10 cellular contexts compared by ENCODE assay signal in the genomic region with DNA sequence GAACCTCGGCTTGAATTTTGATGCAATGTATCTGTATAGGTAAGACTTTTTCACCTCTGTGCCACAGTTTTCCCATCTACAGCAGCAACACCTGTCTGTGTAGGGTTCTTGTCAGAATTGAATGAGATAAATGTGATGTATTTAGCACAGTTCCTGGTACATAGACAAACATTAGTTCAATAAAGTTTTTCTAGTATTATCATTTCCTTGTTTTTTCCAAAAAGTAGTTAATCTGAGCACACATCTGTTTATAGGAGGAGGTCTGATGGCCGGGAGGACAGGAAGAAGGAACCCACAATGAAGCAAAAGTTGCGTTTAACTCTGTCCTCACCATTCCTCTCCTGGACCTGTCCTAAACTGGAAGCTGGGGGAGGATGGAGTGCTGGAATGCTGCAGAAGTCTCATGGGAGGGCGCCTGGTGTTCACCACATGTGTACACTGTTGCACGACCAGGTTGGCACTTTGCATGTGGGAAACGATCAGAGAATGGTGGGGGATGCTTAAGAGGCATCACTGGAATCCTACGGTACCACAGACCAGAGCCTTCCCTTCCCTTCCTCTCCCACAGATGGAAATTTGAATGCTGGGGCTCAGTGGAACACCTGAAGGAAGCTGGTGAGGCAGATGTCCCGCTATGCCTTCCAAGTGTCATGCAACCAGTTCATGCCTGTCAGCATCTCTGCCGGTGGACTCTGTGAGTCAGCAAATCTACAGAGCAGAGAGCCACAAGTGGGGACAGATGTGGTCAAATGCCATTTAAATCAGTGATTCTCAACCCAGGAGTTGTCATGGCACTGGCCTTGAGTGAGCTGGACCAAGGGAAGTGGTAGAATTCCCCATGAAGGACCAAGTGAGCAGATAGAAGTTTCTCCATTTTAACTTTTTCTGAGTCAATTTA.
DNase-seq lines count a peak whose midpoint lies in the region; ATAC-seq and TF ChIP-seq lines count a peak whose summit lies in the region.
"Had no signal": no experiment of that assay in that cellular context is flagged by ENCODE, and none has a peak within 500 bp of the region (broad histone marks: within the 10 kb centered on the region; RNA-seq: fewer than 3 reads in every experiment).

No MANE protein-coding gene starts in this region.

- in situ Hi-C loops in transverse colon (cut with MboI; ENCODE audit: low pct_ligation_motif_present in 1 of 4, low pct_unique_long_range_greater_than_20kb in 1 of 4, low sequenced_read_pairs in 3 of 4): loop anchor here (10.0 to 25.0 kb wide), 4 partner anchors 384 to 553 kb away; a partner anchor contains a TSS

- no peaks in the 10 kb centered on the region for H4K20me1 ChIP-seq in OCI-LY3 (ENCODE audit: insufficient read depth, low read length)

- H3K4me1 Mint-ChIP-seq in T-cell: peaks cover 28 to 37% (median 28%) of the 10 kb centered on the region in 3 donors

- no peaks in the 10 kb centered on the region for H3K36me3 ChIP-seq in OCI-LY3 (replicated peaks; ENCODE audit: low read depth, low read length)
- H3K36me3 ChIP-seq in transverse colon: no peaks in the 10 kb centered on the region
- H3K36me3 ChIP-seq: tibial nerve had no signal

- intact Hi-C loops in dorsolateral prefrontal cortex (cut with DNase I): loop anchor here (5.0 to 10.0 kb wide), 9 partner anchors 126 to 531 kb away; a partner anchor contains a TSS
- intact Hi-C loops in transverse colon (cut with DNase I; ENCODE audit: low total_unique reads): no loop called here

- no peaks in the 10 kb centered on the region for H3K79me2 ChIP-seq in OCI-LY3 (ENCODE audit: low read length)

- peak overlapping the region; percentile 41 for H2AFZ ChIP-seq in OCI-LY3 (ENCODE audit: low read depth, low read length)

- peaks cover 46% of the 10 kb centered on the region for H3K4me1 ChIP-seq in OCI-LY3 (ENCODE audit: low read length)
- H3K4me1 ChIP-seq in transverse colon: peaks cover 20 to 48% (median 23%) of the 10 kb centered on the region in 4 donors

- H3K4me2 ChIP-seq in OCI-LY3 (ENCODE audit: low read length): peak overlapping the region; percentile 57

- H3K27me3 ChIP-seq in OCI-LY3 (ENCODE audit: low read depth, low read length): peaks cover 15% of the 10 kb centered on the region
- no peaks in the 10 kb centered on the region for H3K27me3 ChIP-seq in dorsolateral prefrontal cortex
- no peaks in the 10 kb centered on the region for H3K27me3 ChIP-seq in transverse colon
- H3K27me3 ChIP-seq: tibial nerve had no signal

- H3K9ac ChIP-seq in OCI-LY3 (ENCODE audit: low read length): 0 out of 2 replicates have a peak overlapping the region, but pooled peaks have one; percentile 1

- TF ChIP-seq CTCF in OCI-LY3 (IDR thresholded peaks at IDR 0.05; ENCODE audit: low read depth, low read length): no peak
- no peak for TF ChIP-seq CTCF in dorsolateral prefrontal cortex (IDR thresholded peaks at IDR 0.05 in 54 of 56, conservative IDR thresholded peaks at IDR 0.05 in 2 of 56; ENCODE audit: low read depth in 1 of 56, partially characterized antibody in 56 of 56)
- TF ChIP-seq CTCF in transverse colon (IDR thresholded peaks at IDR 0.05): no peak

- TF ChIP-seq EP300 in transverse colon (IDR thresholded peaks at IDR 0.05; ENCODE audit: low read depth): no peak

- H3K27ac Mint-ChIP-seq in T-cell: peak overlapping the region in 1 of 2 donors; percentile 45

- H3K4me3 Mint-ChIP-seq in T-cell: no peak overlapping the region

- peak overlapping the region; percentile 26 for H3K4me3 ChIP-seq in OCI-LY3 (ENCODE audit: low read length)
- H3K4me3 ChIP-seq in dorsolateral prefrontal cortex: peak overlapping the region in 1 of 59 donors; percentile 32
- no peak overlapping the region for H3K4me3 ChIP-seq in skin epidermis
- H3K4me3 ChIP-seq in transverse colon: no peak overlapping the region
- H3K4me3 ChIP-seq: tibial nerve had no signal

- no peak for TF ChIP-seq POLR2A in transverse colon (IDR thresholded peaks at IDR 0.05)

- H3K27me3 Mint-ChIP-seq in T-cell: no peaks in the 10 kb centered on the region

- WGBS in transverse colon (ENCODE audit: low coverage in 1 of 2), 2 donors: 46 to 68% methylated on average over 2 to 9 of the region's 9 CpGs

- CTCF ChIA-PET in T-cell (lab: Charles Lee): interaction anchor here in 1 of 2 donors (2.1 kb wide), 1 partner anchor 551 kb away, joined by 10 read pairs; no protein-coding TSS in a partner anchor

- H3K9me3 ChIP-seq in OCI-LY3 (ENCODE audit: insufficient read depth, low read length): no peaks in the 10 kb centered on the region
- H3K9me3 ChIP-seq in transverse colon: no peaks in the 10 kb centered on the region
- H3K9me3 ChIP-seq: tibial nerve had no signal

- POLR2A ChIA-PET in T-cell (lab: Charles Lee): no interaction called here

- H3K36me3 Mint-ChIP-seq in T-cell: no peaks in the 10 kb centered on the region

- DNase-seq in SHP77 (lab: John Stamatoyannopoulos, UW): peak; percentile 17 to 56
- DNase-seq in SHP77 treated with DMSO at 0.1 percent for 48 hours (lab: John Stamatoyannopoulos, UW): no peak
- no peak for DNase-seq in dorsolateral prefrontal cortex
- DNase-seq in T-cell: no peak
- no peak for DNase-seq in transverse colon
- DNase-seq: SW 1271 had no signal

- H3K27ac ChIP-seq in OCI-LY3 (ENCODE audit: low read length) (no peak overlapping the region), dorsolateral prefrontal cortex (peak overlapping the region in 44 of 59 donors; percentile 1 to 89 (median 77)), skin epidermis (peak overlapping the region in 12 of 21 experiments; percentile 27 to 83 (median 78)), transverse colon (peak overlapping the region in 2 of 4 donors; percentile 52 to 76)

- no peaks in the 10 kb centered on the region for H3K9me3 Mint-ChIP-seq in T-cell

- no peak for ATAC-seq in HG02623 (IDR thresholded peaks at IDR 0.05; ENCODE audit: unreplicated experiment)
- no peak for ATAC-seq in T-cell (replicated peaks in 1 of 4)

Comparison
In these comparisons a context has a peak if more than half of its experiments do, and no peak if none do; other contexts are left out.
1. DNase-seq: peak in SHP77 (2 of 2); none in SHP77 treated with DMSO at 0.1 percent for 48 hours (single experiment), dorsolateral prefrontal cortex (0 of 10), T-cell (0 of 34) and transverse colon (single experiment).